Comparison of ENCODE assay signal across 16 cellular contexts in genomic region chr4:152943673-152944072, GRCh38. TPM values are rescaled to one million over a fixed set of nuclear protein-coding genes. Genes with fewer than 3 reads are reported as not detected.
DNase-seq lines count a peak whose midpoint lies in the region; ATAC-seq and TF ChIP-seq lines count a peak whose summit lies in the region.
"Had no signal": no experiment of that assay in that cellular context is flagged by ENCODE, and none has a peak within 500 bp of the region (broad histone marks: within the 10 kb centered on the region; RNA-seq: fewer than 3 reads in every experiment).

No MANE protein-coding gene starts in this region.

- H3K56ac ChIP-seq in mesendoderm (ENCODE audit: low read length) = no peak overlapping the region

- H3K27me3 ChIP-seq in mesendoderm (ENCODE audit: insufficient read depth, low read length, poor library complexity) = no peaks in the 10 kb centered on the region
- H3K27me3 ChIP-seq in stomach = peaks cover 0 to 14% (median 0%) of the 10 kb centered on the region in 3 donors
- H3K27me3 ChIP-seq in prostate gland (replicated peaks; ENCODE audit: insufficient read depth) = no peaks in the 10 kb centered on the region
- H3K27me3 ChIP-seq: Peyer's patch had no signal

- H3K9me3 Mint-ChIP-seq in stimulated activated naive B cell treated with anti-CD40 and anti-IgM and Interleukin-4, amounts not matched to agents 10 μg/mL and 1 μg/mL and 100 μg/mL, for 72 hours = no peaks in the 10 kb centered on the region

- H3K4me1 ChIP-seq in mesendoderm (ENCODE audit: control insufficient read depth, low read depth, low read length) = peaks cover 6% of the 10 kb centered on the region
- H3K4me1 ChIP-seq in stomach = peaks cover 0 to 15% (median 9%) of the 10 kb centered on the region in 4 donors
- no peaks in the 10 kb centered on the region for H3K4me1 ChIP-seq in prostate gland (replicated peaks)

- no peak overlapping the region for H3K4me3 Mint-ChIP-seq in stimulated activated naive B cell treated with anti-CD40 and anti-IgM and Interleukin-4, amounts not matched to agents 10 μg/mL and 1 μg/mL and 100 μg/mL, for 72 hours
- H3K4me3 Mint-ChIP-seq: CD4-positive, CD25-positive, alpha-beta regulatory T cell had no signal

- H2BK15ac ChIP-seq in mesendoderm (replicated peaks; ENCODE audit: low read depth) = no peak overlapping the region

- H3K18ac ChIP-seq in mesendoderm (ENCODE audit: low read length) = no peak overlapping the region

- H3K27ac Mint-ChIP-seq in stimulated activated naive B cell treated with anti-CD40 and anti-IgM and Interleukin-4, amounts not matched to agents 10 μg/mL and 1 μg/mL and 100 μg/mL, for 72 hours = no peak overlapping the region
- H3K27ac Mint-ChIP-seq: brain; CD4-positive, CD25-positive, alpha-beta regulatory T cell had no signal

- H3K79me1 ChIP-seq in mesendoderm (ENCODE audit: low read length) = peaks cover 19% of the 10 kb centered on the region

- no peak overlapping the region for H3K4me2 ChIP-seq in mesendoderm (ENCODE audit: low read length)

- TF ChIP-seq CTCF in choroid plexus epithelial cell (conservative IDR thresholded peaks at IDR 0.05; ENCODE audit: low read depth, low read length) (no peak), stomach (IDR thresholded peaks at IDR 0.05) (no peak), prostate gland (IDR thresholded peaks at IDR 0.05) (no peak)

- ATAC-seq in stimulated activated naive B cell treated with anti-CD40 and anti-IgM and Interleukin-4, amounts not matched to agents 10 μg/mL and 1 μg/mL and 100 μg/mL, for 72 hours (replicated peaks) = no peak

- no peak overlapping the region for H3K9ac ChIP-seq in mesendoderm (ENCODE audit: low read length)

- H2BK120ac ChIP-seq in mesendoderm (ENCODE audit: low read depth, low read length) = no peak overlapping the region

- H3K4ac ChIP-seq in mesendoderm (ENCODE audit: low read depth, low read length) = no peak overlapping the region

- H3K36me3 ChIP-seq in mesendoderm (ENCODE audit: control insufficient read depth, insufficient read depth, low read length) (no peaks in the 10 kb centered on the region), stomach (peaks cover 0 to 13% (median 6%) of the 10 kb centered on the region in 4 donors), prostate gland (no peaks in the 10 kb centered on the region)

- peaks cover 42% of the 10 kb centered on the region for H3K79me2 ChIP-seq in mesendoderm (ENCODE audit: control insufficient read depth, insufficient read depth, low read length)

- H4K8ac ChIP-seq in mesendoderm (ENCODE audit: low read depth, low read length) = no peak overlapping the region

- H3K4me3 ChIP-seq in choroid plexus epithelial cell (ENCODE audit: low read depth, low read length) (no peak overlapping the region), mesendoderm (ENCODE audit: low read length) (no peak overlapping the region), stomach (no peak overlapping the region), prostate gland (no peak overlapping the region)
- H3K4me3 ChIP-seq: Peyer's patch, skin epidermis had no signal

- no peak overlapping the region for H4K5ac ChIP-seq in mesendoderm (ENCODE audit: low read length)

- peaks cover 1 to 5% of the 10 kb centered on the region in 2 donors for H3K4me1 Mint-ChIP-seq in stimulated activated naive B cell treated with anti-CD40 and anti-IgM and Interleukin-4, amounts not matched to agents 10 μg/mL and 1 μg/mL and 100 μg/mL, for 72 hours

- TF ChIP-seq POLR2A in stomach (IDR thresholded peaks at IDR 0.05) = no peak
- TF ChIP-seq POLR2A in prostate gland (IDR thresholded peaks at IDR 0.05) = no peak

- H2AK5ac ChIP-seq in mesendoderm (ENCODE audit: low read length) = no peak overlapping the region

- no peak overlapping the region for H3K23ac ChIP-seq in mesendoderm (ENCODE audit: low read length)

- peak; percentile 79 for DNase-seq in GM04503 (ENCODE audit: low read depth)
- DNase-seq in choroid plexus epithelial cell (ENCODE audit: low read depth) = peak; percentile 41
- peak; percentile 88 for DNase-seq in mesendoderm
- DNase-seq in stomach = no peak
- DNase-seq in stimulated activated naive CD4-positive, alpha-beta T cell (lab: John Stamatoyannopoulos, UW) = no peak
- DNase-seq in prostate gland (ENCODE audit: low spot score) = no peak
- DNase-seq in stimulated activated naive B cell treated with anti-CD40 and anti-IgM and Interleukin-4, amounts not matched to agents 10 μg/mL and 1 μg/mL and 100 μg/mL, for 72 hours = no peak
- DNase-seq in NCI-H2107 (lab: John Stamatoyannopoulos, UW) = no peak
- DNase-seq: activated CD4-positive, CD25-positive, alpha-beta regulatory T cell; activated gamma-delta T cell; CD4-positive, CD25-positive, alpha-beta regulatory T cell; MM.1S; NCI-H774; Peyer's patch had no signal

- H3K27me3 Mint-ChIP-seq in stimulated activated naive B cell treated with anti-CD40 and anti-IgM and Interleukin-4, amounts not matched to agents 10 μg/mL and 1 μg/mL and 100 μg/mL, for 72 hours = peaks cover 22 to 30% of the 10 kb centered on the region in 2 donors

- no peak for TF ChIP-seq EP300 in stomach (IDR thresholded peaks at IDR 0.05)

- no peak overlapping the region for H2BK5ac ChIP-seq in mesendoderm (ENCODE audit: low read length)

- intact Hi-C loops in stomach (cut with DNase I; ENCODE audit: low total_unique reads) (no loop called here), prostate gland (cut with DNase I) (no loop called here)

- no peaks in the 10 kb centered on the region for H3K9me3 ChIP-seq in stomach
- no peaks in the 10 kb centered on the region for H3K9me3 ChIP-seq in prostate gland
- H3K9me3 ChIP-seq: Peyer's patch had no signal

- no CpG with 5 or more reads among the region's 6 CpGs for WGBS in mesendoderm (ENCODE audit: extremely low coverage, insufficient coverage, low lambda C conversion rate)
- WGBS in stomach, 5 donors = 61 to 83% (median 72%) methylated on average over 6 of the region's 6 CpGs
- 74% methylated on average over 6 of the region's 6 CpGs for WGBS in prostate gland

- H3K36me3 Mint-ChIP-seq in stimulated activated naive B cell treated with anti-CD40 and anti-IgM and Interleukin-4, amounts not matched to agents 10 μg/mL and 1 μg/mL and 100 μg/mL, for 72 hours = no peaks in the 10 kb centered on the region

- no peak overlapping the region for H3K27ac ChIP-seq in mesendoderm (ENCODE audit: low read depth, low read length)
- H3K27ac ChIP-seq in stomach = peak overlapping the region in 3 of 5 donors; percentile 28 to 57 (median 56)
- H3K27ac ChIP-seq in prostate gland = no peak overlapping the region

RNA-seq across cellular contexts. Expression of gene FHDC1, which starts 7.5 kb away (rescaled TPM):
- 10.2 TPM for polyA plus RNA-seq in mesendoderm (2013, experiment 1 of 2)
- 10.5 TPM for polyA plus RNA-seq in mesendoderm (2013, experiment 2 of 2)
- total RNA-seq in stomach (10 to 100 TPM in 1 of 5 donors, 1 to 10 TPM in 4; 3.5 to 13.4 (median 8.6) TPM), prostate gland (10 to 100 TPM; 11.0 to 15.3 TPM)
- 1 to 10 TPM; 2.9 to 4.3 (median 3.8) TPM for polyA plus RNA-seq in stomach
- polyA plus RNA-seq: CD4-positive, CD25-positive, alpha-beta regulatory T cell had no signal

Comparison
In these comparisons a context has a peak if more than half of its experiments do, and no peak if none do; other contexts are left out.
1. DNase-seq: peak in GM04503 (single experiment), choroid plexus epithelial cell (single experiment) and mesendoderm (single experiment); none in stomach (single experiment), stimulated activated naive CD4-positive, alpha-beta T cell (0 of 6), prostate gland (single experiment), stimulated activated naive B cell treated with anti-CD40 and anti-IgM and Interleukin-4, amounts not matched to agents 10 μg/mL and 1 μg/mL and 100 μg/mL, for 72 hours (single experiment) and NCI-H2107 (single experiment).
2. H3K27ac ChIP-seq: peak in stomach (3 of 5); none in mesendoderm (single experiment) and prostate gland (0 of 2).